8 cellular contexts compared by ENCODE assay signal in the genomic region with DNA sequence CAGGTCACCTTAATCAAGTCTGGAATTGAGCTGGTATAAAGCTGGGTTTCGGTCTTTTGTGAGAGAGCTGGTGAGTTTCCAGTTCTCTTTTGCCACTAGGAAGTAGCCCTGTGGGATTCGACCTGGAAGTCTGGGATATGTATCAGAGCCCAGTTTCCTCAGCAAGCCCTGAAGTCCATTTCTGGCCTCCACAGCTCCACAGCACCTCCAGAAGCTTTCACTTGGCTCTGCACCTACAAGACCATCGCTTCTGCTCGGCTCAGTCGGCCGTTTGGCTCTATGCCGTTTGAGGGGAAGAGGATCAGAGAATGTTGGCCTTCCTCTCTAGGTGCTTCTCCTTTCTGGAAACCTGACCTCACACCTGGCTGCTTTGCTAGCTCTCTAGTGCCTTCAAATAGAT.
DNase-seq lines count a peak whose midpoint lies in the region; ATAC-seq and TF ChIP-seq lines count a peak whose summit lies in the region.

No MANE protein-coding gene starts in this region.

- ATAC-seq in GM21723 (IDR thresholded peaks at IDR 0.05; ENCODE audit: unreplicated experiment) (no peak), HG02885 (IDR thresholded peaks at IDR 0.05; ENCODE audit: poor library complexity, unreplicated experiment) (no peak), HG02852 (IDR thresholded peaks at IDR 0.05; ENCODE audit: unreplicated experiment) (no peak)

- H3K27ac ChIP-seq in VCaP: peak overlapping the region; percentile 69

- H3K4me3 ChIP-seq in GM12864 (ENCODE audit: low read depth, low read length) (no peak overlapping the region), retinal pigment epithelial cell (ENCODE audit: low read length) (no peak overlapping the region)

- intact Hi-C loops in head of caudate nucleus (cut with DNase I): no loop called here

- DNase-seq in GM12864 (ENCODE audit: low read depth) (no peak), head of caudate nucleus (peak in 40 of 42 donors; percentile 24 to 84 (median 60)), retinal pigment epithelial cell (ENCODE audit: low read depth) (peak; percentile 39)
- DNase-seq in activated CD4-positive, CD25-positive, alpha-beta regulatory T cell (lab: John Stamatoyannopoulos, UW): no peak

- peak; percentile 2 for TF ChIP-seq CTCF in GM12864 (IDR thresholded peaks at IDR 0.05; ENCODE audit: low read depth, low read length, missing control alignments)
- TF ChIP-seq CTCF in VCaP (conservative IDR thresholded peaks at IDR 0.05): peak; percentile 59
- TF ChIP-seq CTCF in retinal pigment epithelial cell (conservative IDR thresholded peaks at IDR 0.05; ENCODE audit: low read depth, low read length): peak; percentile 72

Comparison
In these comparisons a context has a peak if more than half of its experiments do, and no peak if none do; other contexts are left out.
1. DNase-seq: peak in head of caudate nucleus (40 of 42) and retinal pigment epithelial cell (single experiment); none in GM12864 (single experiment) and activated CD4-positive, CD25-positive, alpha-beta regulatory T cell (0 of 4).
2. CTCF ChIP-seq: peak in every context shown above with its lines; median percentile 72 in retinal pigment epithelial cell; 59 in VCaP; 2 in GM12864.